14 cellular contexts compared by ENCODE assay signal in genomic region chr14:21026988-21027315, GRCh38. TPM values are rescaled to one million over a fixed set of nuclear protein-coding genes. Genes with fewer than 3 reads are reported as not detected.
DNase-seq lines count a peak whose midpoint lies in the region; ATAC-seq and TF ChIP-seq lines count a peak whose summit lies in the region.
"Had no signal": no experiment of that assay in that cellular context is flagged by ENCODE, and none has a peak within 500 bp of the region (broad histone marks: within the 10 kb centered on the region; RNA-seq: fewer than 3 reads in every experiment).

No MANE protein-coding gene starts in this region.

- TF ChIP-seq POLR2A in esophagus squamous epithelium (IDR thresholded peaks at IDR 0.05): no peak
- no peak for TF ChIP-seq POLR2A in transverse colon (IDR thresholded peaks at IDR 0.05)

- H3K27me3 ChIP-seq in esophagus squamous epithelium (no peaks in the 10 kb centered on the region), transverse colon (no peaks in the 10 kb centered on the region)

- H3K27me3 Mint-ChIP-seq in T-cell: peaks cover 0 to 2% of the 10 kb centered on the region in 2 donors
- peaks cover 31% of the 10 kb centered on the region for H3K27me3 Mint-ChIP-seq in nephron progenitor cell (ENCODE audit: low read depth, poor library complexity)
- H3K27me3 Mint-ChIP-seq in activated CD8-positive, alpha-beta T cell treated with anti-CD3 and anti-CD28 coated beads for 36 hours: peaks cover 2% of the 10 kb centered on the region
- H3K27me3 Mint-ChIP-seq: activated CD4-positive, alpha-beta memory T cell treated with anti-CD3 and anti-CD28 coated beads for 36 hours had no signal

- no peaks in the 10 kb centered on the region for H3K9me3 ChIP-seq in esophagus squamous epithelium
- H3K9me3 ChIP-seq in transverse colon: no peaks in the 10 kb centered on the region

- CTCF ChIA-PET in T-cell (lab: Charles Lee): no interaction called here
- CTCF ChIA-PET in activated CD8-positive, alpha-beta T cell treated with anti-CD3 and anti-CD28 coated beads for 36 hours (lab: Charles Lee): interaction anchor here (2.2 to 5.4 kb wide), 3 partner anchors 13 to 65 kb away, joined by 7 to 38 read pairs (median 10); no protein-coding TSS in a partner anchor

- POLR2A ChIA-PET in T-cell (lab: Charles Lee): no interaction called here
- POLR2A ChIA-PET in activated CD8-positive, alpha-beta T cell treated with anti-CD3 and anti-CD28 coated beads for 36 hours (lab: Charles Lee): no interaction called here

- no peak overlapping the region for H3K4me3 ChIP-seq in esophagus squamous epithelium
- H3K4me3 ChIP-seq in transverse colon: no peak overlapping the region

- no peak for TF ChIP-seq CTCF in esophagus squamous epithelium (IDR thresholded peaks at IDR 0.05)
- no peak for TF ChIP-seq CTCF in nephron progenitor cell (IDR thresholded peaks at IDR 0.05)
- TF ChIP-seq CTCF in transverse colon (IDR thresholded peaks at IDR 0.05): no peak
- no peak for TF ChIP-seq CTCF in activated CD8-positive, alpha-beta T cell treated with anti-CD3 and anti-CD28 coated beads for 36 hours (IDR thresholded peaks at IDR 0.05)

- H3K36me3 ChIP-seq in esophagus squamous epithelium: peaks cover 0 to 5% (median 0%) of the 10 kb centered on the region in 3 donors
- H3K36me3 ChIP-seq in transverse colon: no peaks in the 10 kb centered on the region

- in situ Hi-C loops in transverse colon (cut with MboI; ENCODE audit: low pct_ligation_motif_present in 1 of 4, low pct_unique_long_range_greater_than_20kb in 1 of 4, low sequenced_read_pairs in 3 of 4): no loop called here

- H3K27ac ChIP-seq in esophagus squamous epithelium: peak overlapping the region; percentile 81 to 95 (median 90)
- H3K27ac ChIP-seq in transverse colon: peak overlapping the region; percentile 84 to 93 (median 91)
- H3K27ac ChIP-seq: KMS-11 had no signal

- TF ChIP-seq EP300 in transverse colon (IDR thresholded peaks at IDR 0.05; ENCODE audit: low read depth): no peak

- H3K27ac Mint-ChIP-seq in T-cell (peak overlapping the region in 1 of 2 donors; percentile 73), nephron progenitor cell (no peak overlapping the region)
- no peak overlapping the region for H3K27ac Mint-ChIP-seq in activated CD8-positive, alpha-beta T cell treated with anti-CD3 and anti-CD28 coated beads for 36 hours
- H3K27ac Mint-ChIP-seq: activated CD4-positive, alpha-beta memory T cell treated with anti-CD3 and anti-CD28 coated beads for 36 hours; activated naive CD4-positive, alpha-beta T cell treated with anti-CD3 and anti-CD28 coated beads, Interleukin-2, amount 50 U/mL, for 72 hours had no signal

- no peak for ATAC-seq in T-cell (replicated peaks in 1 of 4)
- ATAC-seq in HG03469 (IDR thresholded peaks at IDR 0.05; ENCODE audit: unreplicated experiment): no peak
- ATAC-seq in activated CD8-positive, alpha-beta T cell treated with anti-CD3 and anti-CD28 coated beads for 36 hours: no peak
- ATAC-seq: activated naive CD4-positive, alpha-beta T cell treated with anti-CD3 and anti-CD28 coated beads, Interleukin-2, amount 50 U/mL, for 72 hours; HCT116 had no signal

- H3K4me3 Mint-ChIP-seq in T-cell (peak overlapping the region; percentile 21 to 89 (median 45)), nephron progenitor cell (peak overlapping the region; percentile 37)
- H3K4me3 Mint-ChIP-seq in activated CD8-positive, alpha-beta T cell treated with anti-CD3 and anti-CD28 coated beads for 36 hours: no peak overlapping the region
- H3K4me3 Mint-ChIP-seq: activated CD4-positive, alpha-beta memory T cell treated with anti-CD3 and anti-CD28 coated beads for 36 hours had no signal

- WGBS in esophagus squamous epithelium, 2 donors: 45% methylated on average over 3 of the region's 3 CpGs; no CpG with 5 or more reads in 1 of the 2 donors
- WGBS in transverse colon (ENCODE audit: low coverage in 1 of 2), 2 donors: 20 to 71% methylated on average over 1 to 3 of the region's 3 CpGs

- intact Hi-C loops in esophagus squamous epithelium (cut with DNase I): no loop called here
- intact Hi-C loops in transverse colon (cut with DNase I; ENCODE audit: low total_unique reads): no loop called here
- intact Hi-C loops in activated CD8-positive, alpha-beta T cell treated with anti-CD3 and anti-CD28 coated beads for 36 hours (cut with micrococcal nuclease): no loop called here

- H3K36me3 Mint-ChIP-seq in T-cell (peaks cover 3% of the 10 kb centered on the region), nephron progenitor cell (ENCODE audit: low read depth) (peaks cover 5% of the 10 kb centered on the region)
- no peaks in the 10 kb centered on the region for H3K36me3 Mint-ChIP-seq in activated CD8-positive, alpha-beta T cell treated with anti-CD3 and anti-CD28 coated beads for 36 hours (ENCODE audit: low read depth)
- H3K36me3 Mint-ChIP-seq: activated CD4-positive, alpha-beta memory T cell treated with anti-CD3 and anti-CD28 coated beads for 36 hours; activated naive CD4-positive, alpha-beta T cell treated with anti-CD3 and anti-CD28 coated beads, Interleukin-2, amount 50 U/mL, for 72 hours had no signal

- H3K4me1 ChIP-seq in esophagus squamous epithelium: peaks cover 12 to 49% (median 25%) of the 10 kb centered on the region in 3 donors
- peaks cover 10 to 32% (median 20%) of the 10 kb centered on the region in 4 donors for H3K4me1 ChIP-seq in transverse colon

- peak in 1 of 34 experiments; percentile 3 for DNase-seq in T-cell
- DNase-seq in esophagus squamous epithelium (lab: John Stamatoyannopoulos, UW): no peak
- DNase-seq in nephron progenitor cell: no peak
- no peak for DNase-seq in transverse colon
- no peak for DNase-seq in AG20443 (ENCODE audit: low spot score)
- no peak for DNase-seq in activated CD8-positive, alpha-beta T cell treated with anti-CD3 and anti-CD28 coated beads for 36 hours
- DNase-seq: activated CD4-positive, alpha-beta memory T cell treated with anti-CD3 and anti-CD28 coated beads for 36 hours; NCI-H2081 treated with DMSO at 0.1 percent for 48 hours; stimulated activated CD4-positive, alpha-beta T cell treated with anti-CD3 and anti-CD28 coated beads, Interleukin-15, amount 100 ng/mL, for 24 hours had no signal

- H3K4me1 Mint-ChIP-seq in T-cell (peaks cover 18 to 25% (median 18%) of the 10 kb centered on the region in 3 donors), nephron progenitor cell (peaks cover 61% of the 10 kb centered on the region)
- peaks cover 12% of the 10 kb centered on the region for H3K4me1 Mint-ChIP-seq in activated CD8-positive, alpha-beta T cell treated with anti-CD3 and anti-CD28 coated beads for 36 hours (ENCODE audit: low read depth)

- H3K9me3 Mint-ChIP-seq in T-cell: no peaks in the 10 kb centered on the region
- no peaks in the 10 kb centered on the region for H3K9me3 Mint-ChIP-seq in nephron progenitor cell
- no peaks in the 10 kb centered on the region for H3K9me3 Mint-ChIP-seq in activated CD8-positive, alpha-beta T cell treated with anti-CD3 and anti-CD28 coated beads for 36 hours
- H3K9me3 Mint-ChIP-seq: activated CD4-positive, alpha-beta memory T cell treated with anti-CD3 and anti-CD28 coated beads for 36 hours; activated naive CD4-positive, alpha-beta T cell treated with anti-CD3 and anti-CD28 coated beads, Interleukin-2, amount 50 U/mL, for 72 hours had no signal

RNA-seq across cellular contexts. Expression of gene NDRG2, which starts 2.1 kb away (rescaled TPM):
- total RNA-seq in T-cell (10 to 100 TPM; 26.1 to 28.2 (median 27.1) TPM), esophagus squamous epithelium (100 to 1,000 TPM in 3 of 4 donors, 10 to 100 TPM in 1; 96.3 to 209 (median 142) TPM), transverse colon (100 to 1,000 TPM; 144 to 275 (median 192) TPM)
- total RNA-seq in activated CD8-positive, alpha-beta T cell treated with anti-CD3 and anti-CD28 coated beads for 36 hours: 1 to 10 TPM; 4.3 to 5.3 TPM

RNA-seq across cellular contexts. Expression of gene TPPP2, which starts 3.1 kb away (rescaled TPM):
- not detected for total RNA-seq in T-cell
- not detected for total RNA-seq in esophagus squamous epithelium
- total RNA-seq in transverse colon: not detected
- total RNA-seq in activated CD8-positive, alpha-beta T cell treated with anti-CD3 and anti-CD28 coated beads for 36 hours: not detected
- total RNA-seq: activated CD4-positive, alpha-beta memory T cell treated with anti-CD3 and anti-CD28 coated beads for 36 hours; activated naive CD4-positive, alpha-beta T cell treated with anti-CD3 and anti-CD28 coated beads, Interleukin-2, amount 50 U/mL, for 72 hours; T-helper 1 cell treated with Interleukin-12 subunit alpha and Interleukin-12 subunit beta and Interleukin-4 antibody, amounts not matched to agents 30 ng/mL and 1 ng/mL, for 36 hours had no signal

RNA-seq across cellular contexts. Expression of gene RNASE13, which starts 7.7 kb away (rescaled TPM):
- total RNA-seq in T-cell (not detected), esophagus squamous epithelium (not detected), transverse colon (not detected)
- total RNA-seq in activated CD8-positive, alpha-beta T cell treated with anti-CD3 and anti-CD28 coated beads for 36 hours: not detected
- total RNA-seq: activated CD4-positive, alpha-beta memory T cell treated with anti-CD3 and anti-CD28 coated beads for 36 hours; activated naive CD4-positive, alpha-beta T cell treated with anti-CD3 and anti-CD28 coated beads, Interleukin-2, amount 50 U/mL, for 72 hours; T-helper 1 cell treated with Interleukin-12 subunit alpha and Interleukin-12 subunit beta and Interleukin-4 antibody, amounts not matched to agents 30 ng/mL and 1 ng/mL, for 36 hours had no signal

RNA-seq across cellular contexts. Expression of gene RNASE7, which starts 15.2 kb away (rescaled TPM):
- not detected for total RNA-seq in T-cell
- total RNA-seq in esophagus squamous epithelium: 10 to 100 TPM in 1 of 4 donors, 1 to 10 TPM in 1, under 1 TPM in 1, not detected in 1; 0.97 to 13.3 (median 1.1) TPM
- total RNA-seq in transverse colon: under 1 TPM in 1 of 4 donors, not detected in 3; 0.48 TPM
- total RNA-seq in activated CD8-positive, alpha-beta T cell treated with anti-CD3 and anti-CD28 coated beads for 36 hours: not detected
- total RNA-seq: activated CD4-positive, alpha-beta memory T cell treated with anti-CD3 and anti-CD28 coated beads for 36 hours; activated naive CD4-positive, alpha-beta T cell treated with anti-CD3 and anti-CD28 coated beads, Interleukin-2, amount 50 U/mL, for 72 hours; T-helper 1 cell treated with Interleukin-12 subunit alpha and Interleukin-12 subunit beta and Interleukin-4 antibody, amounts not matched to agents 30 ng/mL and 1 ng/mL, for 36 hours had no signal

RNA-seq across cellular contexts. Expression of gene SLC39A2, which starts 27.9 kb away (rescaled TPM):
- total RNA-seq in T-cell: under 1 TPM in 1 of 5 donors, not detected in 4; 0.35 TPM
- total RNA-seq in esophagus squamous epithelium: 10 to 100 TPM in 3 of 4 donors, 1 to 10 TPM in 1; 8.6 to 23.2 (median 14.9) TPM
- total RNA-seq in transverse colon: 1 to 10 TPM in 1 of 4 donors, under 1 TPM in 1, not detected in 2; 0.82 to 1.4 TPM
- total RNA-seq in activated CD8-positive, alpha-beta T cell treated with anti-CD3 and anti-CD28 coated beads for 36 hours: not detected

Comparison
In these comparisons a context has a peak if more than half of its experiments do, and no peak if none do; other contexts are left out.
1. RNA of gene NDRG2, which starts 2.1 kb away (total RNA-seq): 144 to 275 TPM in transverse colon, 96.3 to 209 TPM in esophagus squamous epithelium and 26.1 to 28.2 TPM in T-cell; 4.3 to 5.3 TPM in activated CD8-positive, alpha-beta T cell treated with anti-CD3 and anti-CD28 coated beads for 36 hours; every median in the first group is over 4 times any median in the second.